30 cellular contexts compared by ENCODE assay signal in the genomic region with DNA sequence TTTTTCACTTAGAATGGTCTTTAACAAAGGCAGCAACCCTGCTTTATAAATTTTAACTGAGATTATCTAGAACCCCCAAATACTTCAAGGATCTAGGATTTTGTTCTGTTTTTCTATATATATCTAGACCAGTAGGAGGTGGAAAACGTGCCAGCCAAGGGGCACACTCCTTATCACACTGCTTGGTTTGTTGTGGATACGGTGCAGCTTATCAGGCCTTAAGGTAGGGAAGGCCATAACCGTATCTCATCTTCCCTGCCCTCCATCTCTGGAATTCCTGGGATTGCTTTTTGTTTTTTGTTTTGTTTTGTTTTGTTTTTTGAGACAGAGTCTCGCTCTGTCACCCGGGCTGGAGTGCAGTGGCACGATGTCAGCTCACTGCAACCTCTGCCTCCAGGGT.
DNase-seq lines count a peak whose midpoint lies in the region; ATAC-seq and TF ChIP-seq lines count a peak whose summit lies in the region.
"Had no signal": no experiment of that assay in that cellular context is flagged by ENCODE, and none has a peak within 500 bp of the region (broad histone marks: within the 10 kb centered on the region; RNA-seq: fewer than 3 reads in every experiment).

No MANE protein-coding gene starts in this region.

- peak overlapping the region; percentile 79 for H3K27ac Mint-ChIP-seq in T-helper 17 cell
- peak overlapping the region; percentile 51 for H3K27ac Mint-ChIP-seq in memory B cell
- H3K27ac Mint-ChIP-seq in activated naive CD4-positive, alpha-beta T cell treated with anti-CD3 and anti-CD28 coated beads for 36 hours, result no peak overlapping the region
- H3K27ac Mint-ChIP-seq: WTC11 had no signal

- H3K36me3 ChIP-seq in hepatocyte (replicated peaks; ENCODE audit: insufficient read depth, low read depth), result no peaks in the 10 kb centered on the region

- H3K27me3 Mint-ChIP-seq in T-helper 17 cell, result no peaks in the 10 kb centered on the region
- no peaks in the 10 kb centered on the region for H3K27me3 Mint-ChIP-seq in memory B cell
- H3K27me3 Mint-ChIP-seq in activated naive CD4-positive, alpha-beta T cell treated with anti-CD3 and anti-CD28 coated beads for 36 hours (ENCODE audit: low read depth), result no peaks in the 10 kb centered on the region
- H3K27me3 Mint-ChIP-seq: CD4-positive, CD25-positive, alpha-beta regulatory T cell had no signal

- ATAC-seq in left cardiac atrium (peak; percentile 34 to 61), left ventricle myocardium superior (no peak), T-helper 17 cell (no peak), memory B cell (ENCODE audit: low read depth) (no peak), GM18858 (IDR thresholded peaks at IDR 0.05; ENCODE audit: unreplicated experiment) (no peak), HG02798 (IDR thresholded peaks at IDR 0.05; ENCODE audit: poor library complexity, unreplicated experiment) (no peak)
- ATAC-seq: activated T-cell treated with anti-CD3 and anti-CD28 coated beads, Interleukin-2, amount 50 U/mL, for 4 hours; body of pancreas; lower lobe of right lung; Panc1; WTC11 had no signal

- no peak for TF ChIP-seq CTCF in hepatocyte (IDR thresholded peaks at IDR 0.05; ENCODE audit: poor library complexity)

- H2AFZ ChIP-seq in hepatocyte, result no peak overlapping the region

- H3K79me2 ChIP-seq in hepatocyte, result peaks cover 6% of the 10 kb centered on the region

- CTCF ChIA-PET in activated naive CD4-positive, alpha-beta T cell treated with anti-CD3 and anti-CD28 coated beads for 36 hours (lab: Charles Lee), result interaction anchor here (1.0 kb wide), 1 partner anchor 163 kb away, joined by 3 read pairs; no protein-coding TSS in a partner anchor

- H3K9me2 ChIP-seq in hepatocyte (replicated peaks; ENCODE audit: insufficient read depth), result no peaks in the 10 kb centered on the region

- H4K20me1 ChIP-seq in hepatocyte (ENCODE audit: insufficient read depth, poor library complexity, severe bottlenecking), result no peaks in the 10 kb centered on the region

- H3K9me3 Mint-ChIP-seq in memory B cell, result no peaks in the 10 kb centered on the region
- no peaks in the 10 kb centered on the region for H3K9me3 Mint-ChIP-seq in activated naive CD4-positive, alpha-beta T cell treated with anti-CD3 and anti-CD28 coated beads for 36 hours
- H3K9me3 Mint-ChIP-seq: activated T-cell treated with anti-CD3 and anti-CD28 coated beads, Interleukin-2, amount 50 U/mL, for 4 hours; CD4-positive, CD25-positive, alpha-beta regulatory T cell; nephron progenitor cell; WTC11 had no signal

- intact Hi-C loops in left cardiac atrium (cut with DNase I), result no loop called here
- intact Hi-C loops in left ventricle myocardium superior (cut with micrococcal nuclease), result no loop called here
- intact Hi-C loops in activated naive CD4-positive, alpha-beta T cell treated with anti-CD3 and anti-CD28 coated beads for 36 hours (cut with micrococcal nuclease), result loop anchor here (10.0 kb wide), 1 partner anchor 314 kb away; no protein-coding TSS in a partner anchor

- DNase-seq in left cardiac atrium, result no peak
- DNase-seq in left ventricle myocardium superior, result no peak
- DNase-seq in T-helper 17 cell, result no peak
- DNase-seq in memory B cell (ENCODE audit: low spot score in 2 of 2), result no peak
- DNase-seq in hepatocyte (ENCODE audit: low spot score), result no peak
- DNase-seq in activated naive CD4-positive, alpha-beta T cell treated with anti-CD3 and anti-CD28 coated beads for 36 hours, result no peak
- DNase-seq: activated CD4-positive, alpha-beta T cell treated with anti-CD3 and anti-CD28 coated beads, Interleukin-2, amount 50 U/mL, for 1 hour; activated gamma-delta T cell; activated T-cell treated with anti-CD3 and anti-CD28 coated beads, Interleukin-2, amount 50 U/mL, for 4 hours; AML-193; body of pancreas; Calu3; CD4-positive, CD25-positive, alpha-beta regulatory T cell; gastrocnemius medialis; kidney glomerular epithelial cell; lower lobe of right lung; MM.1S; NCI-H1105 treated with DMSO at 0.1 percent for 48 hours; NCI-H187 treated with DMSO at 0.1 percent for 48 hours; NCI-H2171 treated with DMSO at 0.1 percent for 48 hours; NCI-H526; nephron progenitor cell; SHP77 treated with DMSO at 0.1 percent for 48 hours; stimulated activated naive CD4-positive, alpha-beta T cell had no signal

- no peak overlapping the region for H3K4me2 ChIP-seq in hepatocyte
- H3K4me2 ChIP-seq: KMS-11 had no signal

- WGBS in hepatocyte (ENCODE audit: low lambda C conversion rate, missing lambda C conversion rate), result 84% methylated on average over 6 of the region's 6 CpGs

- H3K4me3 ChIP-seq in hepatocyte, result no peak overlapping the region
- H3K4me3 ChIP-seq: body of pancreas, gastrocnemius medialis, lower lobe of right lung, suprapubic skin had no signal

- no peaks in the 10 kb centered on the region for H3K9me3 ChIP-seq in T-helper 17 cell (ENCODE audit: control insufficient read depth, low read length, poor library complexity, severe bottlenecking)
- H3K9me3 ChIP-seq in hepatocyte (ENCODE audit: low read depth), result no peaks in the 10 kb centered on the region
- H3K9me3 ChIP-seq: body of pancreas, gastrocnemius medialis, lower lobe of right lung, suprapubic skin had no signal

- H3K36me3 Mint-ChIP-seq in T-helper 17 cell (ENCODE audit: low read depth) (peaks cover 10% of the 10 kb centered on the region), memory B cell (peaks cover 19% of the 10 kb centered on the region)
- peaks cover 7% of the 10 kb centered on the region for H3K36me3 Mint-ChIP-seq in activated naive CD4-positive, alpha-beta T cell treated with anti-CD3 and anti-CD28 coated beads for 36 hours (ENCODE audit: low read depth)

- H3K4me1 Mint-ChIP-seq in T-helper 17 cell (peaks cover 9% of the 10 kb centered on the region), memory B cell (peaks cover 6% of the 10 kb centered on the region)
- peaks cover 2% of the 10 kb centered on the region for H3K4me1 Mint-ChIP-seq in activated naive CD4-positive, alpha-beta T cell treated with anti-CD3 and anti-CD28 coated beads for 36 hours (ENCODE audit: low read depth)
- H3K4me1 Mint-ChIP-seq: WTC11 had no signal

- H3K4me1 ChIP-seq in hepatocyte (ENCODE audit: insufficient read depth), result peaks cover 5% of the 10 kb centered on the region

- H3K27me3 ChIP-seq in hepatocyte, result no peaks in the 10 kb centered on the region
- H3K27me3 ChIP-seq: body of pancreas, gastrocnemius medialis, suprapubic skin had no signal

- H3K4me3 Mint-ChIP-seq in T-helper 17 cell (no peak overlapping the region), memory B cell (no peak overlapping the region)
- no peak overlapping the region for H3K4me3 Mint-ChIP-seq in activated naive CD4-positive, alpha-beta T cell treated with anti-CD3 and anti-CD28 coated beads for 36 hours
- H3K4me3 Mint-ChIP-seq: activated T-cell treated with anti-CD3 and anti-CD28 coated beads, Interleukin-2, amount 50 U/mL, for 4 hours; CD4-positive, CD25-positive, alpha-beta regulatory T cell; nephron progenitor cell; WTC11 had no signal

- no peak overlapping the region for H3K27ac ChIP-seq in hepatocyte
- H3K27ac ChIP-seq: body of pancreas, gastrocnemius medialis, KMS-11, lower lobe of right lung, suprapubic skin had no signal

Comparison
In these comparisons a context has a peak if more than half of its experiments do, and no peak if none do; other contexts are left out.
1. ATAC-seq: peak in left cardiac atrium (2 of 2); none in left ventricle myocardium superior (single experiment), T-helper 17 cell (single experiment), memory B cell (single experiment), GM18858 (single experiment) and HG02798 (single experiment).